Comparison of ENCODE assay signal across 8 cellular contexts in the genomic region with DNA sequence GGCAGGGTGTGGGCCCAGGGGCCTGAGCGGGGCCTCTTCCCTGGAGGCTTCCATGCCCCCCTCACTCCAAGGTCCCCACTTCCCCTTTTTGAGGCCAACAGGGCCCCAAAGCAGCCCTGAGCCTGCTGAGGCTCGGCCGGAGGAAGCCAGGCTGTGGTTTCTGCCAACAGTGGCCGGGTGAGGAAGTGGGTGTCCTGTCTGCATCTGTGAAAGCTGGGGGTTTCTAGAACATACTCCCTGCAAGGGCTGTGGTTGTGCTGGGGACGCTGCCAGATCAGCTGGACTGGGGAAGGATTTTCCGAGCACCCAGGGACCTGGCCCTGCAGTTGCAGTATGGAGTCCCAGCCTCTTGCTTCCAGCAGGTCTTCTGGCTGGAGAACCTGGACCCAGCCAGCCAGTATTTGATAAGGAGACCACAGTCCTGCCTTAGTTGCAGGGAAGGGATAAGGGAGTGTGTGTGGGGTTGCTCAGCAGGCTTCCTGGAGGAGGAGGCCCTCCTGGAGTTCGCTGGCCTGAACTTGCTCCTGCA. TPM values are rescaled to one million over a fixed set of nuclear protein-coding genes. Genes with fewer than 3 reads are reported as not detected.
DNase-seq lines count a peak whose midpoint lies in the region; ATAC-seq and TF ChIP-seq lines count a peak whose summit lies in the region.

No MANE protein-coding gene starts in this region.

- peaks cover 5% of the 10 kb centered on the region for H3K9me3 Mint-ChIP-seq in activated T-helper 1 cell treated with anti-CD3 and anti-CD28 coated beads, Interleukin-12 subunit alpha, Interleukin-12 subunit beta, Interleukin-2, Interleukin-4 antibody, amounts not matched to agents 30 ng/mL and 10 ng/mL and 1 ng/mL, durations not matched to agents 14 hours and 24 hours and 36 hours

- H3K36me3 Mint-ChIP-seq in activated T-helper 1 cell treated with anti-CD3 and anti-CD28 coated beads, Interleukin-12 subunit alpha, Interleukin-12 subunit beta, Interleukin-2, Interleukin-4 antibody, amounts not matched to agents 30 ng/mL and 10 ng/mL and 1 ng/mL, durations not matched to agents 14 hours and 24 hours and 36 hours (ENCODE audit: low read depth), result peaks cover 44% of the 10 kb centered on the region

- peaks cover 71% of the 10 kb centered on the region for H3K4me1 Mint-ChIP-seq in activated T-helper 1 cell treated with anti-CD3 and anti-CD28 coated beads, Interleukin-12 subunit alpha, Interleukin-12 subunit beta, Interleukin-2, Interleukin-4 antibody, amounts not matched to agents 30 ng/mL and 10 ng/mL and 1 ng/mL, durations not matched to agents 14 hours and 24 hours and 36 hours (ENCODE audit: low read depth)

- DNase-seq in GF-D8 (lab: John Stamatoyannopoulos, UW) (peak; percentile 97), right atrium auricular region (ENCODE audit: low spot score) (peak; percentile 76), NCI-H748 (lab: John Stamatoyannopoulos, UW; ENCODE audit: unreplicated experiment) (no peak), NCI-H146 treated with DMSO at 0.1 percent for 48 hours (lab: John Stamatoyannopoulos, UW; ENCODE audit: unreplicated experiment) (no peak)
- peak; percentile 37 for DNase-seq in activated T-helper 1 cell treated with anti-CD3 and anti-CD28 coated beads, Interleukin-12 subunit alpha, Interleukin-12 subunit beta, Interleukin-2, Interleukin-4 antibody, amounts not matched to agents 30 ng/mL and 10 ng/mL and 1 ng/mL, durations not matched to agents 14 hours and 24 hours and 36 hours (ENCODE audit: low spot score)
- DNase-seq in stimulated activated CD8-positive, alpha-beta memory T cell treated with anti-CD3 and anti-CD28 coated beads, Interleukin-7, amount 100 ng/mL, for 1 hour (ENCODE audit: low read depth in 2 of 2), result peak; percentile 31 to 40

- H3K4me3 Mint-ChIP-seq in activated T-helper 1 cell treated with anti-CD3 and anti-CD28 coated beads, Interleukin-12 subunit alpha, Interleukin-12 subunit beta, Interleukin-2, Interleukin-4 antibody, amounts not matched to agents 30 ng/mL and 10 ng/mL and 1 ng/mL, durations not matched to agents 14 hours and 24 hours and 36 hours, result peak overlapping the region; percentile 62

- peak overlapping the region; percentile 75 for H3K9ac ChIP-seq in Loucy (ENCODE audit: low read depth, low read length, poor library complexity, severe bottlenecking)

- H3K27ac ChIP-seq in right atrium auricular region, result peak overlapping the region; percentile 40 to 61

- H3K4me1 ChIP-seq in Loucy (ENCODE audit: insufficient read depth, low read length, poor library complexity, severe bottlenecking), result peaks cover 86% of the 10 kb centered on the region
- H3K4me1 ChIP-seq in right atrium auricular region, result peaks cover 0 to 31% of the 10 kb centered on the region in 2 donors

- no peaks in the 10 kb centered on the region; the same call in 1 of the 2 replicates for H3F3A ChIP-seq in Loucy (ENCODE audit: low read depth)

- 0 out of 2 replicates have a peak overlapping the region, but pooled peaks have one; percentile 19 for H2AFZ ChIP-seq in Loucy (ENCODE audit: low read length)

- H3K79me2 ChIP-seq in Loucy (ENCODE audit: insufficient read depth, low read length), result peaks cover 94% of the 10 kb centered on the region

- peak overlapping the region; percentile 73 for H3K27ac Mint-ChIP-seq in activated T-helper 1 cell treated with anti-CD3 and anti-CD28 coated beads, Interleukin-12 subunit alpha, Interleukin-12 subunit beta, Interleukin-2, Interleukin-4 antibody, amounts not matched to agents 30 ng/mL and 10 ng/mL and 1 ng/mL, durations not matched to agents 14 hours and 24 hours and 36 hours

- peaks cover 11% of the 10 kb centered on the region for H4K20me1 ChIP-seq in Loucy (ENCODE audit: insufficient read depth, low read length, poor library complexity, severe bottlenecking)

- H3K27me3 Mint-ChIP-seq in activated T-helper 1 cell treated with anti-CD3 and anti-CD28 coated beads, Interleukin-12 subunit alpha, Interleukin-12 subunit beta, Interleukin-2, Interleukin-4 antibody, amounts not matched to agents 30 ng/mL and 10 ng/mL and 1 ng/mL, durations not matched to agents 14 hours and 24 hours and 36 hours (ENCODE audit: insufficient read depth), result no peaks in the 10 kb centered on the region

- no peaks in the 10 kb centered on the region for H3K9me2 ChIP-seq in Loucy (replicated peaks; ENCODE audit: low read depth, low read length)

- no peak for TF ChIP-seq CTCF in Loucy (conservative IDR thresholded peaks at IDR 0.05; ENCODE audit: low read length)
- no peak for TF ChIP-seq CTCF in right atrium auricular region (IDR thresholded peaks at IDR 0.05)

- H3K9me3 ChIP-seq in Loucy (ENCODE audit: insufficient read depth, low read depth, low read length) (no peaks in the 10 kb centered on the region), right atrium auricular region (no peaks in the 10 kb centered on the region)

- H3K4me3 ChIP-seq in Loucy (ENCODE audit: low read length, poor library complexity, severe bottlenecking), result peak overlapping the region; percentile 69
- H3K4me3 ChIP-seq in right atrium auricular region, result no peak overlapping the region

- H3K27me3 ChIP-seq in Loucy (ENCODE audit: insufficient read depth, low read length, poor library complexity, severe bottlenecking) (no peaks in the 10 kb centered on the region), right atrium auricular region (no peaks in the 10 kb centered on the region)

- H3K4me2 ChIP-seq in Loucy (ENCODE audit: low read depth, low read length, poor library complexity, severe bottlenecking), result peak overlapping the region; percentile 84

- intact Hi-C loops in activated T-helper 1 cell treated with anti-CD3 and anti-CD28 coated beads, Interleukin-12 subunit alpha, Interleukin-12 subunit beta, Interleukin-2, Interleukin-4 antibody, amounts not matched to agents 30 ng/mL and 10 ng/mL and 1 ng/mL, durations not matched to agents 14 hours and 24 hours and 36 hours (cut with micrococcal nuclease), result no loop called here

- H3K36me3 ChIP-seq in Loucy (ENCODE audit: insufficient read depth, low read length) (peaks cover 4% of the 10 kb centered on the region; the same call in 1 of the 2 replicates), right atrium auricular region (no peaks in the 10 kb centered on the region)

- peak; percentile 90 for ATAC-seq in GM21619 (IDR thresholded peaks at IDR 0.05; ENCODE audit: unreplicated experiment)

RNA-seq across cellular contexts. Expression of a gene that starts 15.7 kb away (rescaled TPM):
- total RNA-seq in activated T-helper 1 cell treated with anti-CD3 and anti-CD28 coated beads, Interleukin-12 subunit alpha, Interleukin-12 subunit beta, Interleukin-2, Interleukin-4 antibody, amounts not matched to agents 30 ng/mL and 10 ng/mL and 1 ng/mL, durations not matched to agents 14 hours and 24 hours and 36 hours, result 78.0 and 81.9 TPM in 2 replicates
- 10 to 100 TPM in 1 of 2 donors, 1 to 10 TPM in 1; 8.5 to 17.1 TPM for total RNA-seq in right atrium auricular region

Comparison
In these comparisons a context has a peak if more than half of its experiments do, and no peak if none do; other contexts are left out.
1. DNase-seq: peak in GF-D8 (single experiment), activated T-helper 1 cell treated with anti-CD3 and anti-CD28 coated beads, Interleukin-12 subunit alpha, Interleukin-12 subunit beta, Interleukin-2, Interleukin-4 antibody, amounts not matched to agents 30 ng/mL and 10 ng/mL and 1 ng/mL, durations not matched to agents 14 hours and 24 hours and 36 hours (single experiment), right atrium auricular region (single experiment) and stimulated activated CD8-positive, alpha-beta memory T cell treated with anti-CD3 and anti-CD28 coated beads, Interleukin-7, amount 100 ng/mL, for 1 hour (2 of 2); none in NCI-H748 (single experiment) and NCI-H146 treated with DMSO at 0.1 percent for 48 hours (single experiment).